In genomic region chr15:47757331-47757730, GRCh38 we compare ENCODE assay signal across 17 cellular contexts. TPM values are rescaled to one million over a fixed set of nuclear protein-coding genes. Genes with fewer than 3 reads are reported as not detected.
DNase-seq lines count a peak whose midpoint lies in the region; FAIRE-seq and TF ChIP-seq lines count a peak whose summit lies in the region.
"Had no signal": no experiment of that assay in that cellular context is flagged by ENCODE, and none has a peak within 500 bp of the region (broad histone marks: within the 10 kb centered on the region; RNA-seq: fewer than 3 reads in every experiment).

No MANE protein-coding gene starts in this region.

- TF ChIP-seq CTCF in KMS-11 (conservative IDR thresholded peaks at IDR 0.05; ENCODE audit: low read depth, low read length), result no peak
- no peak for TF ChIP-seq CTCF in astrocyte (IDR thresholded peaks at IDR 0.05; ENCODE audit: insufficient read depth, low read depth, low read length)
- TF ChIP-seq CTCF in GM10266 (IDR thresholded peaks at IDR 0.05; ENCODE audit: control insufficient read depth, insufficient read depth, low read depth, missing control alignments), result no peak

- FAIRE-seq in astrocyte (lab: Jason Lieb, UNC), result no peak
- FAIRE-seq in islet of Langerhans (lab: Jason Lieb, UNC), result peak; percentile 65
- FAIRE-seq: A549 had no signal

- H3K27me3 Mint-ChIP-seq in astrocyte (ENCODE audit: low read depth, unreplicated experiment), result no peaks in the 10 kb centered on the region
- H3K27me3 Mint-ChIP-seq: CD4-positive, CD25-positive, alpha-beta regulatory T cell had no signal

- DNase-seq in astrocyte (ENCODE audit: low read depth), result no peak
- DNase-seq in NCI-H524 (lab: John Stamatoyannopoulos, UW), result no peak
- no peak for DNase-seq in GM10266 (ENCODE audit: extremely low spot score)
- DNase-seq in mesenteric fat pad (ENCODE audit: low spot score), result no peak
- no peak for DNase-seq in NCI-H1048 (lab: John Stamatoyannopoulos, UW)
- DNase-seq: CD4-positive, CD25-positive, alpha-beta regulatory T cell; DMS79; GOT3; KG1; NCI-H1417; NCI-H1694 treated with DMSO at 0.1 percent for 48 hours; NCI-H774 had no signal

- H3K79me2 ChIP-seq in KMS-11 (ENCODE audit: insufficient read depth, low read depth) (no peaks in the 10 kb centered on the region), astrocyte (ENCODE audit: insufficient read depth, low read length) (no peaks in the 10 kb centered on the region)

- peak overlapping the region; percentile 77 for H3K27ac Mint-ChIP-seq in astrocyte (ENCODE audit: unreplicated experiment)
- H3K27ac Mint-ChIP-seq: CD4-positive, CD25-positive, alpha-beta regulatory T cell had no signal

- H3K9me3 ChIP-seq in astrocyte (ENCODE audit: insufficient read depth, low read depth, low read length), result peaks cover 7% of the 10 kb centered on the region
- H3K9me3 ChIP-seq: A549, SJSA1 had no signal

- H3K4me1 ChIP-seq in KMS-11 (ENCODE audit: low read depth, poor library complexity, severe bottlenecking) (peaks cover 20% of the 10 kb centered on the region), astrocyte (ENCODE audit: insufficient read depth, low read length) (peaks cover 6% of the 10 kb centered on the region)
- H3K4me1 ChIP-seq: A549 had no signal

- H3K4me2 ChIP-seq in KMS-11 (peak overlapping the region; percentile 39), astrocyte (ENCODE audit: low read length) (peak overlapping the region; percentile 52)
- H3K4me2 ChIP-seq: A549 had no signal

- no peaks in the 10 kb centered on the region for H3K27me3 ChIP-seq in KMS-11 (ENCODE audit: insufficient read depth, low read depth)
- no peaks in the 10 kb centered on the region for H3K27me3 ChIP-seq in astrocyte (ENCODE audit: insufficient read depth, low read length)
- H3K27me3 ChIP-seq: SJSA1 had no signal

- H3K4me3 Mint-ChIP-seq in astrocyte (ENCODE audit: unreplicated experiment), result no peak overlapping the region
- H3K4me3 Mint-ChIP-seq: CD4-positive, CD25-positive, alpha-beta regulatory T cell had no signal

- H4K20me1 ChIP-seq in KMS-11 (ENCODE audit: insufficient read depth) (no peaks in the 10 kb centered on the region), astrocyte (ENCODE audit: insufficient read depth, low read length) (no peaks in the 10 kb centered on the region)

- H2AFZ ChIP-seq in KMS-11 (ENCODE audit: low read depth) (no peak overlapping the region), astrocyte (ENCODE audit: low read depth, low read length) (no peak overlapping the region)

- peaks cover 8% of the 10 kb centered on the region for H3K4me1 Mint-ChIP-seq in astrocyte (ENCODE audit: low read depth, unreplicated experiment)
- H3K4me1 Mint-ChIP-seq: CD4-positive, CD25-positive, alpha-beta regulatory T cell had no signal

- H3K36me3 ChIP-seq in KMS-11 (ENCODE audit: insufficient read depth), result no peaks in the 10 kb centered on the region
- H3K36me3 ChIP-seq in astrocyte (ENCODE audit: insufficient read depth, low read length), result no peaks in the 10 kb centered on the region

- H3K36me3 Mint-ChIP-seq in astrocyte (ENCODE audit: low read depth, unreplicated experiment), result no peaks in the 10 kb centered on the region
- H3K36me3 Mint-ChIP-seq: CD4-positive, CD25-positive, alpha-beta regulatory T cell had no signal

- H3K27ac ChIP-seq in KMS-11, result peak overlapping the region; percentile 40; the same call in 1 of the 2 replicates
- H3K27ac ChIP-seq in astrocyte (ENCODE audit: low read depth, low read length), result no peak overlapping the region
- H3K27ac ChIP-seq: A549, SJSA1 had no signal

- H3K4me3 ChIP-seq in KMS-11 (IDR thresholded peaks at IDR 0.05; ENCODE audit: insufficient read depth, low read depth, low read length), result no peak overlapping the region
- no peak overlapping the region for H3K4me3 ChIP-seq in astrocyte (ENCODE audit: insufficient read depth, low read depth, low read length)
- H3K4me3 ChIP-seq: A549, SJSA1 had no signal

- H3K9ac ChIP-seq in KMS-11 (no peak overlapping the region), astrocyte (ENCODE audit: low read length) (no peak overlapping the region)

- H3K9me3 Mint-ChIP-seq in astrocyte (ENCODE audit: unreplicated experiment), result peaks cover 11% of the 10 kb centered on the region

RNA-seq across cellular contexts. Expression of gene SEMA6D, which starts 40.0 kb away (rescaled TPM):
- total RNA-seq in astrocyte (1.0 and 1.5 TPM in 2 replicates), mesenteric fat pad (4.9 TPM)
- total RNA-seq: CD4-positive, CD25-positive, alpha-beta regulatory T cell; T-helper 1 cell treated with Interleukin-12 subunit alpha and Interleukin-12 subunit beta and Interleukin-4 antibody, amounts not matched to agents 30 ng/mL and 1 ng/mL, for 36 hours had no signal
